In genomic region chr14:68468437-68469207, GRCh38 we compare ENCODE assay signal across 10 cellular contexts.
A peak's percentile ranks its signal among the peaks of the same experiment; 100 is the strongest.
DNase-seq lines count a peak whose midpoint lies in the region; ATAC-seq and TF ChIP-seq lines count a peak whose summit lies in the region.
"Had no signal": no experiment of that assay in that cellular context is flagged by ENCODE, and none has a peak within 500 bp of the region (broad histone marks: within the 10 kb centered on the region; RNA-seq: fewer than 3 reads in every experiment).

No MANE protein-coding gene starts in this region.

- H3K36me3 Mint-ChIP-seq in activated naive CD8-positive, alpha-beta T cell treated with anti-CD3 and anti-CD28 coated beads for 36 hours, result peaks cover 4% of the 10 kb centered on the region

- no peak overlapping the region for H3K4me3 ChIP-seq in lower lobe of right lung
- H3K4me3 ChIP-seq in thyroid gland (replicated peaks in 1 of 3), result no peak overlapping the region
- H3K4me3 ChIP-seq: cardiac muscle cell had no signal

- no peaks in the 10 kb centered on the region for H3K9me3 ChIP-seq in lower lobe of right lung
- H3K9me3 ChIP-seq in thyroid gland, result no peaks in the 10 kb centered on the region
- H3K9me3 ChIP-seq: neutrophil had no signal

- H3K9me3 Mint-ChIP-seq in activated naive CD8-positive, alpha-beta T cell treated with anti-CD3 and anti-CD28 coated beads for 36 hours, result no peaks in the 10 kb centered on the region

- no peak for TF ChIP-seq POLR2A in thyroid gland (IDR thresholded peaks at IDR 0.05)

- no peaks in the 10 kb centered on the region for H3K27me3 Mint-ChIP-seq in activated naive CD8-positive, alpha-beta T cell treated with anti-CD3 and anti-CD28 coated beads for 36 hours

- peak overlapping the region; percentile 61 for H3K27ac Mint-ChIP-seq in activated naive CD8-positive, alpha-beta T cell treated with anti-CD3 and anti-CD28 coated beads for 36 hours

- H3K4me3 Mint-ChIP-seq in activated naive CD8-positive, alpha-beta T cell treated with anti-CD3 and anti-CD28 coated beads for 36 hours, result no peak overlapping the region

- TF ChIP-seq CTCF in lower lobe of right lung (IDR thresholded peaks at IDR 0.05), result no peak
- TF ChIP-seq CTCF in thyroid gland (IDR thresholded peaks at IDR 0.05), result no peak

- ATAC-seq in lower lobe of right lung, result peak; percentile 42 to 55
- ATAC-seq in HG03439 (IDR thresholded peaks at IDR 0.05; ENCODE audit: unreplicated experiment), result no peak
- no peak for ATAC-seq in GM18519 (IDR thresholded peaks at IDR 0.05; ENCODE audit: low FRiP score, unreplicated experiment)
- no peak for ATAC-seq in GM18517 (IDR thresholded peaks at IDR 0.05; ENCODE audit: unreplicated experiment)

- H3K36me3 ChIP-seq in lower lobe of right lung (no peaks in the 10 kb centered on the region), thyroid gland (no peaks in the 10 kb centered on the region)
- H3K36me3 ChIP-seq: cardiac muscle cell, neutrophil had no signal

- peaks cover 63% of the 10 kb centered on the region for H3K4me1 ChIP-seq in lower lobe of right lung
- peaks cover 24 to 70% of the 10 kb centered on the region in 2 donors for H3K4me1 ChIP-seq in thyroid gland

- H3K27ac ChIP-seq in lower lobe of right lung (peak overlapping the region; percentile 39), thyroid gland (peak overlapping the region in 2 of 3 donors; percentile 92 to 97)
- H3K27ac ChIP-seq: cardiac muscle cell, neutrophil had no signal

- intact Hi-C loops in lower lobe of right lung (cut with DNase I), result no loop called here
- intact Hi-C loops in thyroid gland (cut with DNase I), result no loop called here

- peak; percentile 15 to 18 for DNase-seq in activated CD4-positive, alpha-beta T cell treated with anti-CD3 and anti-CD28 coated beads for 24 hours (ENCODE audit: low read depth in 2 of 2)
- DNase-seq in activated CD4-positive, alpha-beta T cell treated with anti-CD3 and anti-CD28 coated beads for 1 hour, result no peak
- DNase-seq in activated naive CD8-positive, alpha-beta T cell treated with anti-CD3 and anti-CD28 coated beads for 36 hours, result peak; percentile 31
- DNase-seq in lower lobe of right lung (no peak), thyroid gland (no peak)

- 90 to 95% methylated on average over 5 of the region's 5 CpGs for WGBS in thyroid gland, 2 donors

- peaks cover 24% of the 10 kb centered on the region for H3K4me1 Mint-ChIP-seq in activated naive CD8-positive, alpha-beta T cell treated with anti-CD3 and anti-CD28 coated beads for 36 hours

- no peaks in the 10 kb centered on the region for H3K27me3 ChIP-seq in lower lobe of right lung (ENCODE audit: low read depth)
- no peaks in the 10 kb centered on the region for H3K27me3 ChIP-seq in thyroid gland
- H3K27me3 ChIP-seq: cardiac muscle cell, neutrophil had no signal

Comparison
In these comparisons a context has a peak if more than half of its experiments do, and no peak if none do; other contexts are left out.
1. DNase-seq: peak in activated CD4-positive, alpha-beta T cell treated with anti-CD3 and anti-CD28 coated beads for 24 hours (2 of 2) and activated naive CD8-positive, alpha-beta T cell treated with anti-CD3 and anti-CD28 coated beads for 36 hours (single experiment); none in activated CD4-positive, alpha-beta T cell treated with anti-CD3 and anti-CD28 coated beads for 1 hour (single experiment), lower lobe of right lung (single experiment) and thyroid gland (0 of 2).
2. ATAC-seq: peak in lower lobe of right lung (2 of 2); none in HG03439 (single experiment), GM18519 (single experiment) and GM18517 (single experiment).